Comparison of ENCODE assay signal across 12 cellular contexts in genomic region chr4:53943345-53944085, GRCh38.
A peak's percentile ranks its signal among the peaks of the same experiment; 100 is the strongest.
DNase-seq lines count a peak whose midpoint lies in the region; TF ChIP-seq lines count a peak whose summit lies in the region.
"Had no signal": no experiment of that assay in that cellular context is flagged by ENCODE, and none has a peak within 500 bp of the region (broad histone marks: within the 10 kb centered on the region; RNA-seq: fewer than 3 reads in every experiment).

No MANE protein-coding gene starts in this region.

- in situ Hi-C loops in astrocyte of the cerebellum (cut with HindIII; ENCODE audit: low sequenced_read_pairs), result no loop called here

- H3K4me3 ChIP-seq in astrocyte of the cerebellum (ENCODE audit: low read depth, low read length), result no peak overlapping the region

- peak; percentile 70 for DNase-seq in Daoy (ENCODE audit: low read depth)
- peak; percentile 53 for DNase-seq in NCI-H1105 treated with DMSO at 0.1 percent for 48 hours (lab: John Stamatoyannopoulos, UW)
- DNase-seq in astrocyte of the cerebellum (ENCODE audit: low read depth), result peak; percentile 72
- DNase-seq in kidney glomerular epithelial cell (lab: John Stamatoyannopoulos, UW), result peak; percentile 98
- no peak for DNase-seq in activated CD8-positive, alpha-beta memory T cell treated with anti-CD3 and anti-CD28 coated beads, Interleukin-2, amount 50 U/mL, for 48 hours
- DNase-seq in NCI-H345 treated with DMSO at 0.1 percent for 48 hours (lab: John Stamatoyannopoulos, UW; ENCODE audit: unreplicated experiment), result no peak
- no peak for DNase-seq in midbrain (lab: John Stamatoyannopoulos, UW)
- no peak for DNase-seq in stimulated activated CD8-positive, alpha-beta memory T cell treated with anti-CD3 and anti-CD28 coated beads, Interleukin-4, amount 100 ng/mL, for 48 hours
- DNase-seq: DND-41; effector memory CD4-positive, alpha-beta T cell; H9; NK-92 treated with Interleukin-12 subunit alpha and Interleukin-12 subunit beta, amount 100 ng/mL, for 24 hours had no signal

- TF ChIP-seq CTCF in astrocyte of the cerebellum (IDR thresholded peaks at IDR 0.05; ENCODE audit: low read depth, low read length, missing control alignments), result no peak

Comparison
In these comparisons a context has a peak if more than half of its experiments do, and no peak if none do; other contexts are left out.
1. DNase-seq: peak in Daoy (single experiment), NCI-H1105 treated with DMSO at 0.1 percent for 48 hours (single experiment), astrocyte of the cerebellum (single experiment) and kidney glomerular epithelial cell (single experiment); none in activated CD8-positive, alpha-beta memory T cell treated with anti-CD3 and anti-CD28 coated beads, Interleukin-2, amount 50 U/mL, for 48 hours (single experiment), NCI-H345 treated with DMSO at 0.1 percent for 48 hours (single experiment), midbrain (single experiment) and stimulated activated CD8-positive, alpha-beta memory T cell treated with anti-CD3 and anti-CD28 coated beads, Interleukin-4, amount 100 ng/mL, for 48 hours (single experiment).